Comparison of ENCODE assay signal across 33 cellular contexts in the genomic region with DNA sequence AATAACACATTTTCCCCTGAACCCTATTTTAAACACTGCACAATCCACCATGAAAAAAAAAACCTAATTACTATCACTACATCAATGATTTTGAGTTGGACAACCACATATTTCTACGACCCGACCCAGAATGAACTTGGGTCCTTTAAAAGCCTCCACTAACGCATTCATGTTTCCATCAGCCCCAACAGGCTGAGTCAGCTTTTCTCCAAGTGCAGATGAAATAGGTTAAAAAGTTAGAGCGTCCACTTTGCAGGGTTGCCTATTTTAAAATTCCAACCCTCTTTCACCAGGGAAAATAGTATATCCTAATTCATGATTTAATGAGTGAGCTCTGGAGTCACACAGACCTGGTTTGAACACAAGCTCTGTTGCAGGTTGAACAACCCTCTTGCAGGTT.
"Had no signal": no experiment of that assay in that cellular context is flagged by ENCODE, and none has a peak within 500 bp of the region (broad histone marks: within the 10 kb centered on the region; RNA-seq: fewer than 3 reads in every experiment).

No MANE protein-coding gene starts in this region.

- ATAC-seq: activated naive CD4-positive, alpha-beta T cell treated with anti-CD3 and anti-CD28 coated beads, Interleukin-2, amount 50 U/mL, for 72 hours; activated naive CD8-positive, alpha-beta T cell treated with anti-CD3 and anti-CD28 coated beads, Interleukin-2, amount 50 U/mL, for 24 hours; activated T-cell treated with anti-CD3 and anti-CD28 coated beads, Interleukin-2, amount 50 U/mL, for 4 hours; activated T-cell treated with anti-CD3 and anti-CD28 coated beads, Interleukin-2, amount 50 U/mL, for 72 hours; activated T-helper 17 cell treated with anti-CD3 and anti-CD28 coated beads, Interleukin-2, amount 50 U/mL, for 72 hours; body of pancreas had no signal

- H3K4me1 ChIP-seq: adrenal gland, ascending aorta, body of pancreas, breast epithelium had no signal

- H3K4me3 ChIP-seq: adrenal gland, ascending aorta, body of pancreas, breast epithelium, cardiac muscle cell had no signal

- H3K27me3 ChIP-seq: adrenal gland, ascending aorta, body of pancreas, brain microvascular endothelial cell, breast epithelium, cardiac muscle cell had no signal

- H3K27ac ChIP-seq: adrenal gland, ascending aorta, body of pancreas, brain microvascular endothelial cell, breast epithelium, cardiac muscle cell had no signal

- H3K36me3 ChIP-seq: adrenal gland, ascending aorta, brain microvascular endothelial cell, breast epithelium, cardiac muscle cell had no signal

- DNase-seq: activated effector memory CD4-positive, alpha-beta T cell treated with anti-CD3 and anti-CD28 coated beads, Interleukin-2, amount 50 U/mL, for 16 hours; activated effector memory CD4-positive, alpha-beta T cell treated with Interleukin-2 at 50 U/mL for 16 hours; activated gamma-delta T cell; activated gamma-delta T cell treated with Interleukin-2 at 50 U/mL for 16 hours; activated naive CD4-positive, alpha-beta T cell; activated naive CD4-positive, alpha-beta T cell treated with anti-CD3 and anti-CD28 coated beads for 36 hours; activated naive CD4-positive, alpha-beta T cell treated with anti-CD3 and anti-CD28 coated beads, Interleukin-2, amount 10 ng/mL, durations not matched to agents 7 days and 5 days; activated naive CD4-positive, alpha-beta T cell treated with anti-CD3 and anti-CD28 coated beads, Interleukin-2, amount 50 U/mL, for 16 hours; activated naive CD4-positive, alpha-beta T cell treated with Interleukin-2 at 50 U/mL for 16 hours; activated naive CD8-positive, alpha-beta T cell treated with anti-CD3 and anti-CD28 coated beads for 36 hours; activated naive CD8-positive, alpha-beta T cell treated with anti-CD3 and anti-CD28 coated beads, Interleukin-2, amount 10 ng/mL, durations not matched to agents 7 days and 5 days; activated naive CD8-positive, alpha-beta T cell treated with anti-CD3 and anti-CD28 coated beads, Interleukin-2, amount 50 U/mL, for 24 hours; activated T-cell treated with anti-CD3 and anti-CD28 coated beads, Interleukin-2, amount 50 U/mL, for 24 hours; activated T-cell treated with anti-CD3 and anti-CD28 coated beads, Interleukin-2, amount 50 U/mL, for 4 hours; activated T-cell treated with anti-CD3 and anti-CD28 coated beads, Interleukin-2, amount 50 U/mL, for 48 hours; activated T-cell treated with anti-CD3 and anti-CD28 coated beads, Interleukin-2, amount 50 U/mL, for 72 hours; adrenal gland; amniotic stem cell; amygdala; anterior cingulate cortex; aorta; body of pancreas; brain microvascular endothelial cell; caudate nucleus; central memory CD4-positive, alpha-beta T cell; cerebellar nuclear complex had no signal

- H3K9me3 ChIP-seq: adrenal gland, ascending aorta, body of pancreas, breast epithelium had no signal

- FAIRE-seq: astrocyte, bronchial epithelial cell had no signal
